7 cellular contexts compared by ENCODE assay signal in the genomic region with DNA sequence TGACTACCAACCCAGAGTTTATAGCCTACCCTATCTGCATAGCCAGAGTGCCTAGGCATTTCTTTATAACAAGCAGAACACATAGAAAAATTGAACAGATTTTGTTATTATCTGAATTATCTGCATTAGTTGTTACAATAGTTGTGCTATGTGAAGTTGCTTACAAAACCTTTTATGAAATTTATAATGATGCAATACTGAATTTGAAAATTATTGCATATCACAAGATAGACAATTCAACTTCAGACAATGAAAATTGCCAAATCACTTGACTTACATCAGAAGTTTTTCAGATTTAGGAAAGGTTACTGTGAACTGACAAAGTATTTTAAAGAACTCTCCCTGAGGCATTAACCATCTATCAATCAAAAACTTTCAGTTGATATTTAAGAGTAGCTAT.
"Had no signal": no experiment of that assay in that cellular context is flagged by ENCODE, and none has a peak within 500 bp of the region (broad histone marks: within the 10 kb centered on the region; RNA-seq: fewer than 3 reads in every experiment).

No MANE protein-coding gene starts in this region.

- H2AFZ ChIP-seq: GM23338 had no signal

- H3K27ac ChIP-seq: HL-60 had no signal

- H3K4me2 ChIP-seq: GM23338 had no signal

- H3K4me3 ChIP-seq: GM23338 had no signal

- DNase-seq: H9, HCEC 1CT, KG1 had no signal

- ATAC-seq: GM23338 had no signal

- FAIRE-seq: H1, H54 had no signal
